In genomic region chrX:68989865-68990606, GRCh38 we compare ENCODE assay signal across 11 cellular contexts.
DNase-seq lines count a peak whose midpoint lies in the region; ATAC-seq and TF ChIP-seq lines count a peak whose summit lies in the region.
"Had no signal": no experiment of that assay in that cellular context is flagged by ENCODE, and none has a peak within 500 bp of the region (broad histone marks: within the 10 kb centered on the region; RNA-seq: fewer than 3 reads in every experiment).

No MANE protein-coding gene starts in this region.

- no peak for ATAC-seq in HG03439 (IDR thresholded peaks at IDR 0.05; ENCODE audit: unreplicated experiment)
- ATAC-seq: GM12878; stimulated activated effector memory CD8-positive, alpha-beta T cell treated with anti-CD3 and anti-CD28 coated beads, Interleukin-12 subunit alpha, Interleukin-12 subunit beta, amount 100 ng/mL, for 72 hours had no signal

- no peak overlapping the region for H3K27ac Mint-ChIP-seq in activated T-cell treated with anti-CD3 and anti-CD28 coated beads, Interleukin-2, amount 50 U/mL, for 24 hours
- H3K27ac Mint-ChIP-seq: stimulated activated effector memory CD8-positive, alpha-beta T cell treated with anti-CD3 and anti-CD28 coated beads, Interleukin-12 subunit alpha, Interleukin-12 subunit beta, amount 100 ng/mL, for 72 hours had no signal

- TF ChIP-seq CTCF in thyroid gland (IDR thresholded peaks at IDR 0.05), result no peak

- H3K27ac ChIP-seq in thyroid gland, result peak overlapping the region; percentile 53 to 73 (median 62)

- no peak overlapping the region for H3K4me3 ChIP-seq in thyroid gland (replicated peaks in 1 of 3)
- H3K4me3 ChIP-seq: GM12878 had no signal

- no peaks in the 10 kb centered on the region for H3K36me3 ChIP-seq in thyroid gland

- WGBS in thyroid gland, 2 donors, result 7 to 42% methylated on average over 3 to 6 of the region's 17 CpGs

- H3K4me3 Mint-ChIP-seq in activated T-cell treated with anti-CD3 and anti-CD28 coated beads, Interleukin-2, amount 50 U/mL, for 24 hours, result no peak overlapping the region
- H3K4me3 Mint-ChIP-seq: central memory CD8-positive, alpha-beta T cell; naive B cell; stimulated activated effector memory CD8-positive, alpha-beta T cell treated with anti-CD3 and anti-CD28 coated beads, Interleukin-12 subunit alpha, Interleukin-12 subunit beta, amount 100 ng/mL, for 72 hours had no signal

- no peaks in the 10 kb centered on the region for H3K9me3 Mint-ChIP-seq in activated T-cell treated with anti-CD3 and anti-CD28 coated beads, Interleukin-2, amount 50 U/mL, for 24 hours
- H3K9me3 Mint-ChIP-seq: central memory CD8-positive, alpha-beta T cell; stimulated activated effector memory CD8-positive, alpha-beta T cell treated with anti-CD3 and anti-CD28 coated beads, Interleukin-12 subunit alpha, Interleukin-12 subunit beta, amount 100 ng/mL, for 72 hours had no signal

- no peaks in the 10 kb centered on the region for H3K27me3 ChIP-seq in thyroid gland

- peaks cover 12 to 22% of the 10 kb centered on the region in 2 donors for H3K4me1 ChIP-seq in thyroid gland

- no peaks in the 10 kb centered on the region for H3K36me3 Mint-ChIP-seq in activated T-cell treated with anti-CD3 and anti-CD28 coated beads, Interleukin-2, amount 50 U/mL, for 24 hours (ENCODE audit: low read depth)
- H3K36me3 Mint-ChIP-seq: naive B cell; stimulated activated effector memory CD8-positive, alpha-beta T cell treated with anti-CD3 and anti-CD28 coated beads, Interleukin-12 subunit alpha, Interleukin-12 subunit beta, amount 100 ng/mL, for 72 hours had no signal

- peak; percentile 22 for DNase-seq in HS-27A (ENCODE audit: low read depth)
- DNase-seq in brain pericyte (ENCODE audit: low read depth, low spot score), result peak; percentile 12
- DNase-seq in kidney tubule cell (ENCODE audit: low spot score), result peak; percentile 40
- peak; percentile 55 to 63 for DNase-seq in thyroid gland
- DNase-seq in KG1 (lab: John Stamatoyannopoulos, UW), result no peak
- no peak for DNase-seq in activated T-cell treated with anti-CD3 and anti-CD28 coated beads, Interleukin-2, amount 50 U/mL, for 24 hours
- DNase-seq: naive B cell had no signal

- peaks cover 22% of the 10 kb centered on the region for H3K27me3 Mint-ChIP-seq in activated T-cell treated with anti-CD3 and anti-CD28 coated beads, Interleukin-2, amount 50 U/mL, for 24 hours

- intact Hi-C loops in thyroid gland (cut with DNase I), result no loop called here

- H3K9me3 ChIP-seq in thyroid gland, result no peaks in the 10 kb centered on the region

- H3K4me1 Mint-ChIP-seq in activated T-cell treated with anti-CD3 and anti-CD28 coated beads, Interleukin-2, amount 50 U/mL, for 24 hours (ENCODE audit: low read depth), result no peaks in the 10 kb centered on the region
- H3K4me1 Mint-ChIP-seq: central memory CD8-positive, alpha-beta T cell; naive B cell; stimulated activated effector memory CD8-positive, alpha-beta T cell treated with anti-CD3 and anti-CD28 coated beads, Interleukin-12 subunit alpha, Interleukin-12 subunit beta, amount 100 ng/mL, for 72 hours had no signal

- TF ChIP-seq POLR2A in thyroid gland (IDR thresholded peaks at IDR 0.05), result no peak

Comparison
In these comparisons a context has a peak if more than half of its experiments do, and no peak if none do; other contexts are left out.
1. DNase-seq: peak in HS-27A (single experiment), brain pericyte (single experiment), kidney tubule cell (single experiment) and thyroid gland (2 of 2); none in KG1 (single experiment) and activated T-cell treated with anti-CD3 and anti-CD28 coated beads, Interleukin-2, amount 50 U/mL, for 24 hours (single experiment).